ENCODE assay signal across 9 cellular contexts in genomic region chr11:72741429-72741833, GRCh38. TPM values are rescaled to one million over a fixed set of nuclear protein-coding genes. Genes with fewer than 3 reads are reported as not detected.
DNase-seq lines count a peak whose midpoint lies in the region; ATAC-seq and TF ChIP-seq lines count a peak whose summit lies in the region.
"Had no signal": no experiment of that assay in that cellular context is flagged by ENCODE, and none has a peak within 500 bp of the region (broad histone marks: within the 10 kb centered on the region; RNA-seq: fewer than 3 reads in every experiment).

No MANE protein-coding gene starts in this region.

- no peak overlapping the region for H3K4me3 Mint-ChIP-seq in activated naive CD8-positive, alpha-beta T cell treated with anti-CD3 and anti-CD28 coated beads, Interleukin-2, amount 50 U/mL, for 24 hours

- peak overlapping the region; percentile 45 for H3K9ac ChIP-seq in HUES64 (ENCODE audit: low read depth, low read length)

- H3K27me3 ChIP-seq in HUES64 (ENCODE audit: insufficient read depth, low read length), result no peaks in the 10 kb centered on the region
- H3K27me3 ChIP-seq: uterus had no signal

- intact Hi-C loops in lower leg skin (cut with DNase I; ENCODE audit: low total_unique reads), result no loop called here

- H3K9me3 Mint-ChIP-seq in activated naive CD8-positive, alpha-beta T cell treated with anti-CD3 and anti-CD28 coated beads, Interleukin-2, amount 50 U/mL, for 24 hours, result no peaks in the 10 kb centered on the region

- peaks cover 25% of the 10 kb centered on the region for H3K4me1 ChIP-seq in HUES64 (ENCODE audit: insufficient read depth, low read length)
- H3K4me1 ChIP-seq: uterus had no signal

- no peak for TF ChIP-seq CTCF in lower leg skin (IDR thresholded peaks at IDR 0.05)

- no peaks in the 10 kb centered on the region; the same call in 1 of the 2 replicates for H3K36me3 ChIP-seq in HUES64 (ENCODE audit: insufficient read depth, low read length)
- H3K36me3 ChIP-seq: uterus had no signal

- peaks cover 78% of the 10 kb centered on the region for H3K4me1 Mint-ChIP-seq in activated naive CD8-positive, alpha-beta T cell treated with anti-CD3 and anti-CD28 coated beads, Interleukin-2, amount 50 U/mL, for 24 hours

- TF ChIP-seq POLR2A in lower leg skin (IDR thresholded peaks at IDR 0.05), result no peak

- H3K36me3 Mint-ChIP-seq in activated naive CD8-positive, alpha-beta T cell treated with anti-CD3 and anti-CD28 coated beads, Interleukin-2, amount 50 U/mL, for 24 hours (ENCODE audit: low read depth), result peaks cover 4% of the 10 kb centered on the region

- 58% methylated on average over 8 of the region's 8 CpGs for WGBS in HUES64
- WGBS in lower leg skin, 2 donors, result 60 to 81% methylated on average over 8 of the region's 8 CpGs

- H3K27ac Mint-ChIP-seq in activated naive CD8-positive, alpha-beta T cell treated with anti-CD3 and anti-CD28 coated beads, Interleukin-2, amount 50 U/mL, for 24 hours, result peak overlapping the region; percentile 83

- no peaks in the 10 kb centered on the region for H3K27me3 Mint-ChIP-seq in activated naive CD8-positive, alpha-beta T cell treated with anti-CD3 and anti-CD28 coated beads, Interleukin-2, amount 50 U/mL, for 24 hours

- peak overlapping the region; percentile 73 for H3K27ac ChIP-seq in HUES64 (ENCODE audit: low read depth, low read length)

- no peak for ATAC-seq in activated naive CD8-positive, alpha-beta T cell treated with anti-CD3 and anti-CD28 coated beads, Interleukin-2, amount 50 U/mL, for 24 hours
- ATAC-seq in GM19467 (IDR thresholded peaks at IDR 0.05; ENCODE audit: unreplicated experiment) (no peak), HG02852 (IDR thresholded peaks at IDR 0.05; ENCODE audit: unreplicated experiment) (no peak)

- H3K4me3 ChIP-seq in HUES64 (ENCODE audit: low read length), result no peak overlapping the region
- no peak overlapping the region for H3K4me3 ChIP-seq in lower leg skin (ENCODE audit: low read depth, poor library complexity, severe bottlenecking)
- H3K4me3 ChIP-seq: uterus had no signal

- DNase-seq in Ammon's horn (ENCODE audit: low spot score) (peak; percentile 78), medulla oblongata (ENCODE audit: extremely low spot score) (peak; percentile 79), lower leg skin (ENCODE audit: low spot score in 2 of 2) (no peak)
- DNase-seq in activated naive CD8-positive, alpha-beta T cell treated with anti-CD3 and anti-CD28 coated beads, Interleukin-2, amount 50 U/mL, for 24 hours, result no peak
- DNase-seq in NK-92 treated with Interleukin-12 subunit alpha and Interleukin-12 subunit beta, amount 100 ng/mL, for 24 hours (lab: John Stamatoyannopoulos, UW), result no peak
- DNase-seq: uterus had no signal

- H3K9me3 ChIP-seq in HUES64 (ENCODE audit: insufficient read depth, low read depth, low read length), result no peaks in the 10 kb centered on the region
- H3K9me3 ChIP-seq: uterus had no signal

RNA-seq across cellular contexts. Expression of gene ARAP1, which starts 10.8 kb away (rescaled TPM):
- 34.0 TPM for polyA plus RNA-seq in HUES64 (2013, experiment 1 of 2)
- 31.4 TPM for polyA plus RNA-seq in HUES64 (2013, experiment 2 of 2)
- total RNA-seq in lower leg skin, result 10 to 100 TPM; 60.6 to 89.6 (median 80.6) TPM

RNA-seq across cellular contexts. Expression of gene STARD10, which starts 52.4 kb away (rescaled TPM):
- 12.6 TPM for polyA plus RNA-seq in HUES64 (2013, experiment 1 of 2)
- 23.7 TPM for polyA plus RNA-seq in HUES64 (2013, experiment 2 of 2)
- 100 to 1,000 TPM in 3 of 4 donors, 10 to 100 TPM in 1; 90.3 to 119 (median 110) TPM for total RNA-seq in lower leg skin

Comparison
In these comparisons a context has a peak if more than half of its experiments do, and no peak if none do; other contexts are left out.
1. DNase-seq: peak in Ammon's horn (single experiment) and medulla oblongata (single experiment); none in activated naive CD8-positive, alpha-beta T cell treated with anti-CD3 and anti-CD28 coated beads, Interleukin-2, amount 50 U/mL, for 24 hours (single experiment), NK-92 treated with Interleukin-12 subunit alpha and Interleukin-12 subunit beta, amount 100 ng/mL, for 24 hours (single experiment) and lower leg skin (0 of 2).